ENCODE assay signal across 19 cellular contexts in genomic region chr21:25171438-25171837, GRCh38.
DNase-seq lines count a peak whose midpoint lies in the region; ATAC-seq and TF ChIP-seq lines count a peak whose summit lies in the region.
"Had no signal": no experiment of that assay in that cellular context is flagged by ENCODE, and none has a peak within 500 bp of the region (broad histone marks: within the 10 kb centered on the region; RNA-seq: fewer than 3 reads in every experiment).

No MANE protein-coding gene starts in this region.

- no peak for ATAC-seq in GM18517 (IDR thresholded peaks at IDR 0.05; ENCODE audit: unreplicated experiment)
- ATAC-seq: naive thymus-derived CD4-positive, alpha-beta T cell; Right ventricle myocardium inferior; stimulated activated memory B cell treated with anti-CD40 and anti-IgM and Interleukin-4, amounts not matched to agents 10 μg/mL and 1 μg/mL and 100 μg/mL, for 72 hours; WTC11 had no signal

- no peak overlapping the region for H2AFZ ChIP-seq in fibroblast of lung (ENCODE audit: low read length)

- H3K27me3 ChIP-seq in SJCRH30 (no peaks in the 10 kb centered on the region), fibroblast of lung (ENCODE audit: control insufficient read depth, insufficient read depth, low read length) (no peaks in the 10 kb centered on the region), left ventricle myocardium inferior (ENCODE audit: low read depth) (no peaks in the 10 kb centered on the region)

- H3K4me3 ChIP-seq in SJCRH30 (no peak overlapping the region), fibroblast of lung (replicated peaks in 1 of 4; ENCODE audit: control extremely low read depth in 1 of 4, insufficient read depth in 1 of 4, low read depth in 3 of 4, low read length in 4 of 4) (no peak overlapping the region), left ventricle myocardium inferior (no peak overlapping the region)

- DNase-seq in CD1c-positive myeloid dendritic cell (ENCODE audit: extremely low spot score) (peak; percentile 2), KBM-7 (peak; percentile 19), SJCRH30 (peak; percentile 34 to 50), fibroblast of lung (ENCODE audit: low read depth in 2 of 2) (peak; percentile 62 to 81), left ventricle myocardium inferior (no peak)
- no peak for DNase-seq in activated CD4-positive, alpha-beta T cell treated with anti-CD3 and anti-CD28 coated beads for 1 hour
- no peak for DNase-seq in activated CD4-positive, CD25-positive, alpha-beta regulatory T cell (lab: John Stamatoyannopoulos, UW)
- DNase-seq: activated CD8-positive, alpha-beta memory T cell treated with anti-CD3 and anti-CD28 coated beads, Interleukin-2, amount 50 U/mL, for 4 hours; activated naive CD4-positive, alpha-beta T cell treated with anti-CD3 and anti-CD28 coated beads, Interleukin-2, amount 50 U/mL, for 16 hours; central memory CD4-positive, alpha-beta T cell; GDM1; naive thymus-derived CD4-positive, alpha-beta T cell; NCI-H1436; NCI-H526 treated with DMSO at 0.1 percent for 48 hours; stimulated activated CD4-positive, alpha-beta T cell treated with anti-CD3 and anti-CD28 coated beads, Interleukin-4, amount 100 ng/mL, for 1 hour had no signal

- intact Hi-C loops in left ventricle myocardium inferior (cut with micrococcal nuclease), result no loop called here

- no peak overlapping the region for H3K9ac ChIP-seq in fibroblast of lung (ENCODE audit: insufficient read depth, low read length)

- H4K20me1 ChIP-seq in fibroblast of lung (ENCODE audit: control insufficient read depth, extremely low read depth, insufficient read depth, low read length), result no peaks in the 10 kb centered on the region

- TF ChIP-seq CTCF in fibroblast of lung (conservative IDR thresholded peaks at IDR 0.05 in 1 of 2, IDR thresholded peaks at IDR 0.05 in 1 of 2; ENCODE audit: low read depth in 1 of 2, low read length in 2 of 2) (no peak), left ventricle myocardium inferior (IDR thresholded peaks at IDR 0.05; ENCODE audit: borderline replicate concordance) (no peak)

- H3K4me2 ChIP-seq in fibroblast of lung (ENCODE audit: extremely low read depth, insufficient read depth, low read length), result no peak overlapping the region

- H3K9me3 ChIP-seq in SJCRH30 (replicated peaks) (no peaks in the 10 kb centered on the region), fibroblast of lung (ENCODE audit: control insufficient read depth, insufficient read depth, low read depth, low read length) (no peaks in the 10 kb centered on the region), left ventricle myocardium inferior (replicated peaks) (peaks cover 27% of the 10 kb centered on the region)

- H3K4me1 ChIP-seq in SJCRH30 (peaks cover 19% of the 10 kb centered on the region), fibroblast of lung (ENCODE audit: control insufficient read depth, extremely low read depth, insufficient read depth, low read length) (no peaks in the 10 kb centered on the region), left ventricle myocardium inferior (no peaks in the 10 kb centered on the region)

- H3K27ac ChIP-seq in SJCRH30 (peak overlapping the region; percentile 12; the same call in 1 of the 2 replicates), fibroblast of lung (ENCODE audit: insufficient read depth, low read length) (no peak overlapping the region), left ventricle myocardium inferior (replicated peaks) (no peak overlapping the region)

- H3K36me3 ChIP-seq in SJCRH30 (no peaks in the 10 kb centered on the region), fibroblast of lung (ENCODE audit: control insufficient read depth, insufficient read depth, low read length) (no peaks in the 10 kb centered on the region), left ventricle myocardium inferior (no peaks in the 10 kb centered on the region)

- in situ Hi-C loops in KBM-7 (cut with MboI; ENCODE audit: low pct_unique_long_range_greater_than_20kb, low sequenced_read_pairs), result no loop called here

- no peaks in the 10 kb centered on the region for H3K79me2 ChIP-seq in fibroblast of lung (ENCODE audit: control insufficient read depth, insufficient read depth, low read length)

Comparison
In these comparisons a context has a peak if more than half of its experiments do, and no peak if none do; other contexts are left out.
1. DNase-seq: peak in CD1c-positive myeloid dendritic cell (single experiment), KBM-7 (single experiment), SJCRH30 (2 of 2) and fibroblast of lung (2 of 2); none in left ventricle myocardium inferior (single experiment), activated CD4-positive, alpha-beta T cell treated with anti-CD3 and anti-CD28 coated beads for 1 hour (single experiment) and activated CD4-positive, CD25-positive, alpha-beta regulatory T cell (0 of 4).